Comparison of ENCODE assay signal across 8 cellular contexts in genomic region chr9:71910602-71911060, GRCh38.
DNase-seq lines count a peak whose midpoint lies in the region; ATAC-seq and TF ChIP-seq lines count a peak whose summit lies in the region.

No MANE protein-coding gene starts in this region.

- H3K36me3 Mint-ChIP-seq in central memory CD8-positive, alpha-beta T cell (ENCODE audit: insufficient read depth): peaks cover 23% of the 10 kb centered on the region

- H3K27me3 ChIP-seq in mucosa of rectum (ENCODE audit: control insufficient read depth in 2 of 2, insufficient read depth in 2 of 2, low read length in 2 of 2): no peaks in the 10 kb centered on the region

- H3K36me3 ChIP-seq in mucosa of rectum (ENCODE audit: control insufficient read depth in 2 of 2, insufficient read depth in 2 of 2, low read length in 2 of 2): no peaks in the 10 kb centered on the region

- H3K9ac ChIP-seq in mucosa of rectum (ENCODE audit: low read depth in 1 of 2, low read length in 2 of 2): peak overlapping the region; percentile 93 to 98

- H3K27me3 Mint-ChIP-seq in central memory CD8-positive, alpha-beta T cell: no peaks in the 10 kb centered on the region

- peak overlapping the region; percentile 99 for H3K4me3 Mint-ChIP-seq in central memory CD8-positive, alpha-beta T cell

- H3K27ac ChIP-seq in mucosa of rectum (ENCODE audit: low read depth in 2 of 2, low read length in 2 of 2): peak overlapping the region; percentile 97 to 98

- no peaks in the 10 kb centered on the region for H3K9me3 Mint-ChIP-seq in central memory CD8-positive, alpha-beta T cell

- H3K4me1 ChIP-seq in mucosa of rectum (ENCODE audit: control insufficient read depth in 2 of 2, insufficient read depth in 2 of 2, low read length in 2 of 2): peaks cover 19 to 21% of the 10 kb centered on the region in 2 donors

- peak overlapping the region; percentile 63 for H3K4me3 ChIP-seq in LNCaP clone FGC (ENCODE audit: low read depth, low read length)
- H3K4me3 ChIP-seq in mucosa of rectum (ENCODE audit: low read length in 2 of 2): peak overlapping the region; percentile 73 to 82

- no peak for TF ChIP-seq CTCF in LNCaP clone FGC (IDR thresholded peaks at IDR 0.05; ENCODE audit: control insufficient read depth, extremely low read depth, insufficient read depth)

- ATAC-seq in GM18498 (IDR thresholded peaks at IDR 0.05; ENCODE audit: unreplicated experiment): peak; percentile 23
- peak; percentile 13 for ATAC-seq in GM21825 (IDR thresholded peaks at IDR 0.05; ENCODE audit: unreplicated experiment)
- ATAC-seq in central memory CD8-positive, alpha-beta T cell (replicated peaks; ENCODE audit: extremely low read depth, poor library complexity, severe bottlenecking): peak; percentile 15

- H3K27ac Mint-ChIP-seq in central memory CD8-positive, alpha-beta T cell (ENCODE audit: low read depth): peak overlapping the region; percentile 94

- DNase-seq in LNCaP clone FGC (ENCODE audit: low read depth): no peak
- DNase-seq in central memory CD8-positive, alpha-beta T cell (ENCODE audit: low spot score in 2 of 2): no peak
- no peak for DNase-seq in NCI-H748 treated with DMSO at 0.1 percent for 48 hours (lab: John Stamatoyannopoulos, UW)
- DNase-seq in NCI-H2171 (lab: John Stamatoyannopoulos, UW): no peak
- no peak for DNase-seq in activated CD8-positive, alpha-beta memory T cell treated with anti-CD3 and anti-CD28 coated beads, Interleukin-2, amount 50 U/mL, for 4 hours

- peaks cover 62% of the 10 kb centered on the region for H3K4me1 Mint-ChIP-seq in central memory CD8-positive, alpha-beta T cell

- no peaks in the 10 kb centered on the region for H3K9me3 ChIP-seq in mucosa of rectum (ENCODE audit: control insufficient read depth in 2 of 2, low read length in 2 of 2)
